In the genomic region with DNA sequence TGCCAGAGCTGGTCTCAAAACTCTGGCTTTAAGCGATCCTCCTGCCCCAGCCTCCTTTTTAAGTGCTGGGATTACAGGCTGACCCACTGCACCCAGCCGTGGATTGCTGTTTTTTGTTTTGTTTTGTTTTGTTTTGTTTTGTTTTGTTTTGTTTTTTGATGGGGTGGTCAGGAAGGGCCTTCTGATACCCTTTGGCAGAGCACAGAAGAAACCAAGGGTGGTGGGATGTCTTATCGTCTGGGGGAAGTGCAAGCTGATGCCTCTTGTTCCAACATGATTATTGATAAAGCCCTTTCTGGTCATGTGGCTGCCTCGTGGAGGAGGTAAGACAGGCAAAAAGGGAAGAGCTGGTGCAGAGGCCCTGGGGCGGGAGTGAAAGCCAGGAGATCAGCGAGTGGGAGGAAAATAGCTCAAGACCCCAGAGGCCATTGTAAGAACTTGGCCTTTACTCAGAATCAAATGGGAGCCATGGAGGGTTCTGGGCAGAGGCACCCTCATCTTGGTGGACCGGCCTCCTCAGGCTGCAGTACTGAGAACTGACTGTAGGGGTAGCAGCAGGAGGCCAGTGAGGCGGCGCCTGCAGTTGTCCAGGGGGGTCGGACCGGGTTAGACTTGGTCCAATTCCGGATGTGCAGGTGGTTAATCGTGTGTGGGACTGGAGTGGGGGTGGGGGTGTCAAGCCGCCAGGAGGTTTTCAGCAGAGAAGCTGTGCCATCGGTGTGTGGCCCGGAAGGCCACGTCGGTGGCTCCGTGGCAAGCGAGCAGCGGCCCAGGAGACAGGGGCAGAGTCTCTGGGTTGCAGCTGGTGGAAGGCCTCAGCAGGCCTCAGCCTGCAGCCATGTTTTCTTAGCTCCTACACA, we compare ENCODE assay signal across 1 cellular context.
TF ChIP-seq lines count a peak whose summit lies in the region.

No MANE protein-coding gene starts in this region.

TF ChIP-seq in K562, 482 proteins besides CTCF, POLR2A, EP300 and RAD21 (continued from another document and continues in another):
- TF ChIP-seq, protein P1, sequence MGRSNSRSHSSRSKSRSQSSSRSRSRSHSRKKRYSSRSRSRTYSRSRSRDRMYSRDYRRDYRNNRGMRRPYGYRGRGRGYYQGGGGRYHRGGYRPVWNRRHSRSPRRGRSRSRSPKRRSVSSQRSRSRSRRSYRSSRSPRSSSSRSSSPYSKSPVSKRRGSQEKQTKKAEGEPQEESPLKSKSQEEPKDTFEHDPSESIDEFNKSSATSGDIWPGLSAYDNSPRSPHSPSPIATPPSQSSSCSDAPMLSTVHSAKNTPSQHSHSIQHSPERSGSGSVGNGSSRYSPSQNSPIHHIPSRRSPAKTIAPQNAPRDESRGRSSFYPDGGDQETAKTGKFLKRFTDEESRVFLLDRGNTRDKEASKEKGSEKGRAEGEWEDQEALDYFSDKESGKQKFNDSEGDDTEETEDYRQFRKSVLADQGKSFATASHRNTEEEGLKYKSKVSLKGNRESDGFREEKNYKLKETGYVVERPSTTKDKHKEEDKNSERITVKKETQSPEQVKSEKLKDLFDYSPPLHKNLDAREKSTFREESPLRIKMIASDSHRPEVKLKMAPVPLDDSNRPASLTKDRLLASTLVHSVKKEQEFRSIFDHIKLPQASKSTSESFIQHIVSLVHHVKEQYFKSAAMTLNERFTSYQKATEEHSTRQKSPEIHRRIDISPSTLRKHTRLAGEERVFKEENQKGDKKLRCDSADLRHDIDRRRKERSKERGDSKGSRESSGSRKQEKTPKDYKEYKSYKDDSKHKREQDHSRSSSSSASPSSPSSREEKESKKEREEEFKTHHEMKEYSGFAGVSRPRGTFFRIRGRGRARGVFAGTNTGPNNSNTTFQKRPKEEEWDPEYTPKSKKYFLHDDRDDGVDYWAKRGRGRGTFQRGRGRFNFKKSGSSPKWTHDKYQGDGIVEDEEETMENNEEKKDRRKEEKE (IDR thresholded peaks at IDR 0.05; ENCODE audit: borderline replicate concordance in 1 of 2, control insufficient read depth in 1 of 2, low read depth in 2 of 2, low read length in 1 of 2) = no peak
- TF ChIP-seq, protein P2, sequence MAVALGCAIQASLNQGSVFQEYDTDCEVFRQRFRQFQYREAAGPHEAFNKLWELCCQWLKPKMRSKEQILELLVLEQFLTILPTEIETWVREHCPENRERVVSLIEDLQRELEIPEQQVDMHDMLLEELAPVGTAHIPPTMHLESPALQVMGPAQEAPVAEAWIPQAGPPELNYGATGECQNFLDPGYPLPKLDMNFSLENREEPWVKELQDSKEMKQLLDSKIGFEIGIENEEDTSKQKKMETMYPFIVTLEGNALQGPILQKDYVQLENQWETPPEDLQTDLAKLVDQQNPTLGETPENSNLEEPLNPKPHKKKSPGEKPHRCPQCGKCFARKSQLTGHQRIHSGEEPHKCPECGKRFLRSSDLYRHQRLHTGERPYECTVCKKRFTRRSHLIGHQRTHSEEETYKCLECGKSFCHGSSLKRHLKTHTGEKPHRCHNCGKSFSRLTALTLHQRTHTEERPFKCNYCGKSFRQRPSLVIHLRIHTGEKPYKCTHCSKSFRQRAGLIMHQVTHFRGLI (CRISPR knock-in tag; IDR thresholded peaks at IDR 0.05) = peak; percentile 32; the same call in 1 of the 2 replicates
- peak; percentile 51 for TF ChIP-seq DPF2 (IDR thresholded peaks at IDR 0.05)
- TF ChIP-seq, protein P3, sequence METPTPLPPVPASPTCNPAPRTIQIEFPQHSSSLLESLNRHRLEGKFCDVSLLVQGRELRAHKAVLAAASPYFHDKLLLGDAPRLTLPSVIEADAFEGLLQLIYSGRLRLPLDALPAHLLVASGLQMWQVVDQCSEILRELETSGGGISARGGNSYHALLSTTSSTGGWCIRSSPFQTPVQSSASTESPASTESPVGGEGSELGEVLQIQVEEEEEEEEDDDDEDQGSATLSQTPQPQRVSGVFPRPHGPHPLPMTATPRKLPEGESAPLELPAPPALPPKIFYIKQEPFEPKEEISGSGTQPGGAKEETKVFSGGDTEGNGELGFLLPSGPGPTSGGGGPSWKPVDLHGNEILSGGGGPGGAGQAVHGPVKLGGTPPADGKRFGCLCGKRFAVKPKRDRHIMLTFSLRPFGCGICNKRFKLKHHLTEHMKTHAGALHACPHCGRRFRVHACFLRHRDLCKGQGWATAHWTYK (CRISPR knock-in tag; IDR thresholded peaks at IDR 0.05) = peak; percentile 100
- TF ChIP-seq ATF1 (CRISPR knock-in tag; IDR thresholded peaks at IDR 0.05) = no peak
- TF ChIP-seq ATF1 (tag; IDR thresholded peaks at IDR 0.05) = peak; percentile 50
- TF ChIP-seq BHLHE40 (IDR thresholded peaks at IDR 0.05; ENCODE audit: low read length) = peak; percentile 45
- no peak for TF ChIP-seq XRCC4 (IDR thresholded peaks at IDR 0.05; ENCODE audit: extremely low read depth, insufficient read depth, insufficient read length)
- TF ChIP-seq ZNF766 (CRISPR knock-in tag; conservative IDR thresholded peaks at IDR 0.05) = peak; percentile 43; the same call in 1 of the 2 replicates
- TF ChIP-seq HCFC1 (IDR thresholded peaks at IDR 0.05; ENCODE audit: low read depth, low read length) = peak; percentile 18; the same call in 1 of the 2 replicates
- 0 out of 2 replicates have a peak, but pooled peaks have one; percentile 38 for TF ChIP-seq HDAC8 (tag; IDR thresholded peaks at IDR 0.05)
- TF ChIP-seq NRF1 (conservative IDR thresholded peaks at IDR 0.05 in 1 of 2, IDR thresholded peaks at IDR 0.05 in 1 of 2) = peak; percentile 37 to 43; a peak in 2 of 4 replicates
- TF ChIP-seq, protein P4, sequence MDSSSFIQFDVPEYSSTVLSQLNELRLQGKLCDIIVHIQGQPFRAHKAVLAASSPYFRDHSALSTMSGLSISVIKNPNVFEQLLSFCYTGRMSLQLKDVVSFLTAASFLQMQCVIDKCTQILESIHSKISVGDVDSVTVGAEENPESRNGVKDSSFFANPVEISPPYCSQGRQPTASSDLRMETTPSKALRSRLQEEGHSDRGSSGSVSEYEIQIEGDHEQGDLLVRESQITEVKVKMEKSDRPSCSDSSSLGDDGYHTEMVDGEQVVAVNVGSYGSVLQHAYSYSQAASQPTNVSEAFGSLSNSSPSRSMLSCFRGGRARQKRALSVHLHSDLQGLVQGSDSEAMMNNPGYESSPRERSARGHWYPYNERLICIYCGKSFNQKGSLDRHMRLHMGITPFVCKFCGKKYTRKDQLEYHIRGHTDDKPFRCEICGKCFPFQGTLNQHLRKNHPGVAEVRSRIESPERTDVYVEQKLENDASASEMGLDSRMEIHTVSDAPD (CRISPR knock-in tag; IDR thresholded peaks at IDR 0.05) = 0 out of 2 replicates have a peak, but pooled peaks have one; percentile 51
- TF ChIP-seq, protein P5, sequence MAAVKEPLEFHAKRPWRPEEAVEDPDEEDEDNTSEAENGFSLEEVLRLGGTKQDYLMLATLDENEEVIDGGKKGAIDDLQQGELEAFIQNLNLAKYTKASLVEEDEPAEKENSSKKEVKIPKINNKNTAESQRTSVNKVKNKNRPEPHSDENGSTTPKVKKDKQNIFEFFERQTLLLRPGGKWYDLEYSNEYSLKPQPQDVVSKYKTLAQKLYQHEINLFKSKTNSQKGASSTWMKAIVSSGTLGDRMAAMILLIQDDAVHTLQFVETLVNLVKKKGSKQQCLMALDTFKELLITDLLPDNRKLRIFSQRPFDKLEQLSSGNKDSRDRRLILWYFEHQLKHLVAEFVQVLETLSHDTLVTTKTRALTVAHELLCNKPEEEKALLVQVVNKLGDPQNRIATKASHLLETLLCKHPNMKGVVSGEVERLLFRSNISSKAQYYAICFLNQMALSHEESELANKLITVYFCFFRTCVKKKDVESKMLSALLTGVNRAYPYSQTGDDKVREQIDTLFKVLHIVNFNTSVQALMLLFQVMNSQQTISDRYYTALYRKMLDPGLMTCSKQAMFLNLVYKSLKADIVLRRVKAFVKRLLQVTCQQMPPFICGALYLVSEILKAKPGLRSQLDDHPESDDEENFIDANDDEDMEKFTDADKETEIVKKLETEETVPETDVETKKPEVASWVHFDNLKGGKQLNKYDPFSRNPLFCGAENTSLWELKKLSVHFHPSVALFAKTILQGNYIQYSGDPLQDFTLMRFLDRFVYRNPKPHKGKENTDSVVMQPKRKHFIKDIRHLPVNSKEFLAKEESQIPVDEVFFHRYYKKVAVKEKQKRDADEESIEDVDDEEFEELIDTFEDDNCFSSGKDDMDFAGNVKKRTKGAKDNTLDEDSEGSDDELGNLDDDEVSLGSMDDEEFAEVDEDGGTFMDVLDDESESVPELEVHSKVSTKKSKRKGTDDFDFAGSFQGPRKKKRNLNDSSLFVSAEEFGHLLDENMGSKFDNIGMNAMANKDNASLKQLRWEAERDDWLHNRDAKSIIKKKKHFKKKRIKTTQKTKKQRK (IDR thresholded peaks at IDR 0.05; ENCODE audit: borderline replicate concordance, low read depth, low read length) = no peak
- TF ChIP-seq MTA3 (IDR thresholded peaks at IDR 0.05; ENCODE audit: borderline replicate concordance) = peak; percentile 83; the same call in 1 of the 2 replicates
- TF ChIP-seq NR4A1 (CRISPR knock-in tag; IDR thresholded peaks at IDR 0.05) = 0 out of 2 replicates have a peak, but pooled peaks have one; percentile 8
- peak; percentile 89 for TF ChIP-seq NR4A1 (tag; IDR thresholded peaks at IDR 0.05)
- TF ChIP-seq, protein P6, sequence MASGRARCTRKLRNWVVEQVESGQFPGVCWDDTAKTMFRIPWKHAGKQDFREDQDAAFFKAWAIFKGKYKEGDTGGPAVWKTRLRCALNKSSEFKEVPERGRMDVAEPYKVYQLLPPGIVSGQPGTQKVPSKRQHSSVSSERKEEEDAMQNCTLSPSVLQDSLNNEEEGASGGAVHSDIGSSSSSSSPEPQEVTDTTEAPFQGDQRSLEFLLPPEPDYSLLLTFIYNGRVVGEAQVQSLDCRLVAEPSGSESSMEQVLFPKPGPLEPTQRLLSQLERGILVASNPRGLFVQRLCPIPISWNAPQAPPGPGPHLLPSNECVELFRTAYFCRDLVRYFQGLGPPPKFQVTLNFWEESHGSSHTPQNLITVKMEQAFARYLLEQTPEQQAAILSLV (tag; IDR thresholded peaks at IDR 0.05) = peak; percentile 73; the same call in 1 of the 2 replicates
- TF ChIP-seq JUND (IDR thresholded peaks at IDR 0.05; ENCODE audit: borderline replicate concordance, low read depth, low read length) = peak; percentile 24; the same call in 1 of the 2 replicates
- TF ChIP-seq JUND (tag; IDR thresholded peaks at IDR 0.05; ENCODE audit: borderline replicate concordance, low read depth, low read length) = peak; percentile 48; the same call in 2 of the 3 replicates
- TF ChIP-seq, protein P7, sequence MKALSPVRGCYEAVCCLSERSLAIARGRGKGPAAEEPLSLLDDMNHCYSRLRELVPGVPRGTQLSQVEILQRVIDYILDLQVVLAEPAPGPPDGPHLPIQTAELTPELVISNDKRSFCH (CRISPR knock-in tag; IDR thresholded peaks at IDR 0.05) = no peak; the same call in 1 of the 2 replicates
- TF ChIP-seq, protein P7 (tag; IDR thresholded peaks at IDR 0.05) = peak; percentile 78
- TF ChIP-seq, protein P8, sequence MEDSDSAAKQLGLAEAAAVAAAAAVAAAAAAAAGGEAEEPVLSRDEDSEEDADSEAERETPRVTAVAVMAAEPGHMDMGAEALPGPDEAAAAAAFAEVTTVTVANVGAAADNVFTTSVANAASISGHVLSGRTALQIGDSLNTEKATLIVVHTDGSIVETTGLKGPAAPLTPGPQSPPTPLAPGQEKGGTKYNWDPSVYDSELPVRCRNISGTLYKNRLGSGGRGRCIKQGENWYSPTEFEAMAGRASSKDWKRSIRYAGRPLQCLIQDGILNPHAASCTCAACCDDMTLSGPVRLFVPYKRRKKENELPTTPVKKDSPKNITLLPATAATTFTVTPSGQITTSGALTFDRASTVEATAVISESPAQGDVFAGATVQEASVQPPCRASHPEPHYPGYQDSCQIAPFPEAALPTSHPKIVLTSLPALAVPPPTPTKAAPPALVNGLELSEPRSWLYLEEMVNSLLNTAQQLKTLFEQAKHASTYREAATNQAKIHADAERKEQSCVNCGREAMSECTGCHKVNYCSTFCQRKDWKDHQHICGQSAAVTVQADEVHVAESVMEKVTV (CRISPR knock-in tag; IDR thresholded peaks at IDR 0.05) = peak; percentile 52; the same call in 1 of the 2 replicates
- TF ChIP-seq DMBX1 (CRISPR knock-in tag; IDR thresholded peaks at IDR 0.05; ENCODE audit: borderline replicate concordance) = peak; percentile 55
- peak in 1 of 3 experiments; percentile 10 for TF ChIP-seq YY1 (IDR thresholded peaks at IDR 0.05; ENCODE audit: borderline replicate concordance in 1 of 3, control insufficient read depth in 1 of 3, extremely low read depth in 1 of 3, insufficient read depth in 3 of 3, insufficient read length in 1 of 3, insufficient replicate concordance in 2 of 3, low read depth in 1 of 3, low read length in 2 of 3)
- peak; percentile 38; the same call in 1 of the 2 replicates for TF ChIP-seq SMC3 (conservative IDR thresholded peaks at IDR 0.05; ENCODE audit: insufficient read depth, low read depth, low read length)
- TF ChIP-seq, protein P9, sequence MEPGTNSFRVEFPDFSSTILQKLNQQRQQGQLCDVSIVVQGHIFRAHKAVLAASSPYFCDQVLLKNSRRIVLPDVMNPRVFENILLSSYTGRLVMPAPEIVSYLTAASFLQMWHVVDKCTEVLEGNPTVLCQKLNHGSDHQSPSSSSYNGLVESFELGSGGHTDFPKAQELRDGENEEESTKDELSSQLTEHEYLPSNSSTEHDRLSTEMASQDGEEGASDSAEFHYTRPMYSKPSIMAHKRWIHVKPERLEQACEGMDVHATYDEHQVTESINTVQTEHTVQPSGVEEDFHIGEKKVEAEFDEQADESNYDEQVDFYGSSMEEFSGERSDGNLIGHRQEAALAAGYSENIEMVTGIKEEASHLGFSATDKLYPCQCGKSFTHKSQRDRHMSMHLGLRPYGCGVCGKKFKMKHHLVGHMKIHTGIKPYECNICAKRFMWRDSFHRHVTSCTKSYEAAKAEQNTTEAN (CRISPR knock-in tag; IDR thresholded peaks at IDR 0.05) = no peak
- peak; percentile 98 for TF ChIP-seq HDAC2 (IDR thresholded peaks at IDR 0.05)
- TF ChIP-seq, protein P10, sequence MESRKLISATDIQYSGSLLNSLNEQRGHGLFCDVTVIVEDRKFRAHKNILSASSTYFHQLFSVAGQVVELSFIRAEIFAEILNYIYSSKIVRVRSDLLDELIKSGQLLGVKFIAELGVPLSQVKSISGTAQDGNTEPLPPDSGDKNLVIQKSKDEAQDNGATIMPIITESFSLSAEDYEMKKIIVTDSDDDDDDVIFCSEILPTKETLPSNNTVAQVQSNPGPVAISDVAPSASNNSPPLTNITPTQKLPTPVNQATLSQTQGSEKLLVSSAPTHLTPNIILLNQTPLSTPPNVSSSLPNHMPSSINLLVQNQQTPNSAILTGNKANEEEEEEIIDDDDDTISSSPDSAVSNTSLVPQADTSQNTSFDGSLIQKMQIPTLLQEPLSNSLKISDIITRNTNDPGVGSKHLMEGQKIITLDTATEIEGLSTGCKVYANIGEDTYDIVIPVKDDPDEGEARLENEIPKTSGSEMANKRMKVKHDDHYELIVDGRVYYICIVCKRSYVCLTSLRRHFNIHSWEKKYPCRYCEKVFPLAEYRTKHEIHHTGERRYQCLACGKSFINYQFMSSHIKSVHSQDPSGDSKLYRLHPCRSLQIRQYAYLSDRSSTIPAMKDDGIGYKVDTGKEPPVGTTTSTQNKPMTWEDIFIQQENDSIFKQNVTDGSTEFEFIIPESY (CRISPR knock-in tag; IDR thresholded peaks at IDR 0.05) = peak; percentile 82
- peak; percentile 36 for TF ChIP-seq HMGN3 (IDR thresholded peaks at IDR 0.05; ENCODE audit: borderline replicate concordance, extremely low read depth, insufficient read length, low read depth, low read length)
